In the genomic region with DNA sequence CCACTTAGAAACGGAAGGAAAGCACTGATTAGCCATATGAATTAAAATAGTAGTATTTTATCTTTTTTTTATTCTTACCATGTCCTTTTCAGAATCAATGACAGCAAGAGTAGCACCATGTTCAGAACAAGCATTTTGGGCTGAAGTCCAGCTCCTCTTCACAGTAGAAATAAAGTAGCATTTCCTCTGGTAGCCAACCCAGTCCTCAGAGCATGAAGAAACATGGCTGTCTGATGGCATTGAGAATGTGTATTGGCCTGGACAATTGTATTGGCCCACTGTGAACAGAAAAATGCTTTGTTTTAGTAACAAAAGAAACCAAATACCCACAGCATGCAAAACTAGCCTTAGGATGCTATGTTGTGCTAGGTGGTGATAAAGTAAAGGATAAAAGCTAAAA, we compare ENCODE assay signal across 2 cellular contexts.
TF ChIP-seq lines count a peak whose summit lies in the region.

No MANE protein-coding gene starts in this region.

TF ChIP-seq in GM12891, 5 proteins besides CTCF, POLR2A, EP300 and RAD21:
- TF ChIP-seq SPI1 (IDR thresholded peaks at IDR 0.05; ENCODE audit: low read depth, low read length) (no peak), POLR2AphosphoS5 (IDR thresholded peaks at IDR 0.05; ENCODE audit: low read depth, low read length) (no peak), TAF1 (IDR thresholded peaks at IDR 0.05; ENCODE audit: low read depth, low read length) (no peak)

TF ChIP-seq in HepG2, 621 proteins besides CTCF, POLR2A, EP300 and RAD21:
- TF ChIP-seq ATRX (CRISPR knock-in tag; IDR thresholded peaks at IDR 0.05; ENCODE audit: borderline replicate concordance) (no peak), MYNN (CRISPR knock-in tag; IDR thresholded peaks at IDR 0.05; ENCODE audit: low read depth) (no peak), ZBTB42 (CRISPR knock-in tag; IDR thresholded peaks at IDR 0.05) (no peak), ZNF589 (CRISPR knock-in tag; conservative IDR thresholded peaks at IDR 0.05) (no peak), ZNF530 (CRISPR knock-in tag; IDR thresholded peaks at IDR 0.05; ENCODE audit: low read depth) (no peak), MTA1 (CRISPR knock-in tag; IDR thresholded peaks at IDR 0.05; ENCODE audit: borderline replicate concordance) (no peak), MIER2 (CRISPR knock-in tag; IDR thresholded peaks at IDR 0.05) (no peak), MTA3 (CRISPR knock-in tag; IDR thresholded peaks at IDR 0.05) (no peak)
- TF ChIP-seq, protein P1, sequence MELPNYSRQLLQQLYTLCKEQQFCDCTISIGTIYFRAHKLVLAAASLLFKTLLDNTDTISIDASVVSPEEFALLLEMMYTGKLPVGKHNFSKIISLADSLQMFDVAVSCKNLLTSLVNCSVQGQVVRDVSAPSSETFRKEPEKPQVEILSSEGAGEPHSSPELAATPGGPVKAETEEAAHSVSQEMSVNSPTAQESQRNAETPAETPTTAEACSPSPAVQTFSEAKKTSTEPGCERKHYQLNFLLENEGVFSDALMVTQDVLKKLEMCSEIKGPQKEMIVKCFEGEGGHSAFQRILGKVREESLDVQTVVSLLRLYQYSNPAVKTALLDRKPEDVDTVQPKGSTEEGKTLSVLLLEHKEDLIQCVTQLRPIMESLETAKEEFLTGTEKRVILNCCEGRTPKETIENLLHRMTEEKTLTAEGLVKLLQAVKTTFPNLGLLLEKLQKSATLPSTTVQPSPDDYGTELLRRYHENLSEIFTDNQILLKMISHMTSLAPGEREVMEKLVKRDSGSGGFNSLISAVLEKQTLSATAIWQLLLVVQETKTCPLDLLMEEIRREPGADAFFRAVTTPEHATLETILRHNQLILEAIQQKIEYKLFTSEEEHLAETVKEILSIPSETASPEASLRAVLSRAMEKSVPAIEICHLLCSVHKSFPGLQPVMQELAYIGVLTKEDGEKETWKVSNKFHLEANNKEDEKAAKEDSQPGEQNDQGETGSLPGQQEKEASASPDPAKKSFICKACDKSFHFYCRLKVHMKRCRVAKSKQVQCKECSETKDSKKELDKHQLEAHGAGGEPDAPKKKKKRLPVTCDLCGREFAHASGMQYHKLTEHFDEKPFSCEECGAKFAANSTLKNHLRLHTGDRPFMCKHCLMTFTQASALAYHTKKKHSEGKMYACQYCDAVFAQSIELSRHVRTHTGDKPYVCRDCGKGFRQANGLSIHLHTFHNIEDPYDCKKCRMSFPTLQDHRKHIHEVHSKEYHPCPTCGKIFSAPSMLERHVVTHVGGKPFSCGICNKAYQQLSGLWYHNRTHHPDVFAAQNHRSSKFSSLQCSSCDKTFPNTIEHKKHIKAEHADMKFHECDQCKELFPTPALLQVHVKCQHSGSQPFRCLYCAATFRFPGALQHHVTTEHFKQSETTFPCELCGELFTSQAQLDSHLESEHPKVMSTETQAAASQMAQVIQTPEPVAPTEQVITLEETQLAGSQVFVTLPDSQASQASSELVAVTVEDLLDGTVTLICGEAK (IDR thresholded peaks at IDR 0.05): no peak
- TF ChIP-seq, protein P1 (CRISPR knock-in tag; IDR thresholded peaks at IDR 0.05): no peak
- TF ChIP-seq, protein P2, sequence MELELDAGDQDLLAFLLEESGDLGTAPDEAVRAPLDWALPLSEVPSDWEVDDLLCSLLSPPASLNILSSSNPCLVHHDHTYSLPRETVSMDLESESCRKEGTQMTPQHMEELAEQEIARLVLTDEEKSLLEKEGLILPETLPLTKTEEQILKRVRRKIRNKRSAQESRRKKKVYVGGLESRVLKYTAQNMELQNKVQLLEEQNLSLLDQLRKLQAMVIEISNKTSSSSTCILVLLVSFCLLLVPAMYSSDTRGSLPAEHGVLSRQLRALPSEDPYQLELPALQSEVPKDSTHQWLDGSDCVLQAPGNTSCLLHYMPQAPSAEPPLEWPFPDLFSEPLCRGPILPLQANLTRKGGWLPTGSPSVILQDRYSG (CRISPR knock-in tag; IDR thresholded peaks at IDR 0.05): no peak
